In the genomic region with DNA sequence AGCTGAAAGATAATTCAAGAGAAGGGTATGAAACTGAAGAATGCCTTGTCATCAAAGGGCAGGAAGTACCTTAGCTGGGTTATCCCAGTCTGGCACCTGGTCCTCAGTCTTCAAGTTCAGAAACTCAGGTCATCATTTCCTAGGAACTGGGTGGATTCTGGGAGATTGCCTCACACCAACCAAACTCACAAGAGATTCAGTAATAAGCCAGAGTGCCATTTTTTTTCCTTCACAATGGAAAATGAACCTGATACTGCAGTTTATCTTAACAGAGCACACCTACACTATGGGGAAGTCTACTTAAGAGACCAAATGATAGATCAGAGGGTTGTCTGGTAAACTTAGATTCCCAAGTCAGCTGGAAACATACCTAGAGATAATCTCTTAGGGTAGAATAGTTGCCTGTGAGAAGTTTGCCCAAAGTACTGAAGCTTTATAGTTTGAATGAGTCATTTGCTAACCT, we compare ENCODE assay signal across 28 cellular contexts. TPM values are rescaled to one million over a fixed set of nuclear protein-coding genes. Genes with fewer than 3 reads are reported as not detected.
DNase-seq lines count a peak whose midpoint lies in the region; ATAC-seq lines count a peak whose summit lies in the region.
"Had no signal": no experiment of that assay in that cellular context is flagged by ENCODE, and none has a peak within 500 bp of the region (broad histone marks: within the 10 kb centered on the region; RNA-seq: fewer than 3 reads in every experiment).

No MANE protein-coding gene starts in this region.

- H3K4me1 Mint-ChIP-seq in activated T-helper 17 cell treated with anti-CD3 and anti-CD28 coated beads, Interleukin-2, amount 50 U/mL, for 72 hours: peaks cover 53% of the 10 kb centered on the region
- peaks cover 28 to 62% of the 10 kb centered on the region in 2 donors for H3K4me1 Mint-ChIP-seq in stimulated activated naive B cell treated with anti-CD40 and anti-IgM and Interleukin-4, amounts not matched to agents 10 μg/mL and 1 μg/mL and 100 μg/mL, for 72 hours
- H3K4me1 Mint-ChIP-seq in T-cell: peaks cover 24 to 28% (median 28%) of the 10 kb centered on the region in 3 donors

- CTCF ChIA-PET in T-cell (lab: Charles Lee): interaction anchor here in 1 of 2 donors (1.3 kb wide), 1 partner anchor 14 kb away, joined by 10 read pairs; no protein-coding TSS in a partner anchor

- peak overlapping the region; percentile 53 for H3K4me3 Mint-ChIP-seq in activated T-helper 17 cell treated with anti-CD3 and anti-CD28 coated beads, Interleukin-2, amount 50 U/mL, for 72 hours
- no peak overlapping the region for H3K4me3 Mint-ChIP-seq in stimulated activated naive B cell treated with anti-CD40 and anti-IgM and Interleukin-4, amounts not matched to agents 10 μg/mL and 1 μg/mL and 100 μg/mL, for 72 hours
- no peak overlapping the region for H3K4me3 Mint-ChIP-seq in T-cell
- H3K4me3 Mint-ChIP-seq: activated naive CD8-positive, alpha-beta T cell treated with anti-CD3 and anti-CD28 coated beads, Interleukin-2, amount 10 ng/mL, durations not matched to agents 7 days and 5 days; nephron progenitor cell; type B pancreatic cell had no signal

- ATAC-seq in activated T-helper 17 cell treated with anti-CD3 and anti-CD28 coated beads, Interleukin-2, amount 50 U/mL, for 72 hours (replicated peaks): peak; percentile 24
- ATAC-seq in stimulated activated naive B cell treated with anti-CD40 and anti-IgM and Interleukin-4, amounts not matched to agents 10 μg/mL and 1 μg/mL and 100 μg/mL, for 72 hours (replicated peaks): no peak
- no peak for ATAC-seq in T-cell (replicated peaks in 1 of 4)
- ATAC-seq: pancreas, right cardiac atrium had no signal

- no peaks in the 10 kb centered on the region for H3K27me3 Mint-ChIP-seq in activated T-helper 17 cell treated with anti-CD3 and anti-CD28 coated beads, Interleukin-2, amount 50 U/mL, for 72 hours
- H3K27me3 Mint-ChIP-seq in stimulated activated naive B cell treated with anti-CD40 and anti-IgM and Interleukin-4, amounts not matched to agents 10 μg/mL and 1 μg/mL and 100 μg/mL, for 72 hours: no peaks in the 10 kb centered on the region
- no peaks in the 10 kb centered on the region for H3K27me3 Mint-ChIP-seq in T-cell
- H3K27me3 Mint-ChIP-seq: activated naive CD8-positive, alpha-beta T cell treated with anti-CD3 and anti-CD28 coated beads, Interleukin-2, amount 10 ng/mL, durations not matched to agents 7 days and 5 days; type B pancreatic cell had no signal

- POLR2A ChIA-PET in T-cell (lab: Charles Lee): interaction anchor here in 1 of 2 donors (2.0 kb wide), 1 partner anchor 10 kb away, joined by 8 read pairs; the partner anchor contains the start of gene ZPR1

- peak overlapping the region; percentile 86 for H3K27ac Mint-ChIP-seq in activated T-helper 17 cell treated with anti-CD3 and anti-CD28 coated beads, Interleukin-2, amount 50 U/mL, for 72 hours
- peak overlapping the region; percentile 63 for H3K27ac Mint-ChIP-seq in stimulated activated naive B cell treated with anti-CD40 and anti-IgM and Interleukin-4, amounts not matched to agents 10 μg/mL and 1 μg/mL and 100 μg/mL, for 72 hours
- peak overlapping the region in 1 of 2 donors; percentile 24 for H3K27ac Mint-ChIP-seq in T-cell
- H3K27ac Mint-ChIP-seq: activated naive CD8-positive, alpha-beta T cell treated with anti-CD3 and anti-CD28 coated beads, Interleukin-2, amount 10 ng/mL, durations not matched to agents 7 days and 5 days; nephron progenitor cell; type B pancreatic cell had no signal

- H3K36me3 Mint-ChIP-seq in activated T-helper 17 cell treated with anti-CD3 and anti-CD28 coated beads, Interleukin-2, amount 50 U/mL, for 72 hours (ENCODE audit: low read depth): peaks cover 74% of the 10 kb centered on the region
- peaks cover 38 to 54% of the 10 kb centered on the region in 2 donors for H3K36me3 Mint-ChIP-seq in stimulated activated naive B cell treated with anti-CD40 and anti-IgM and Interleukin-4, amounts not matched to agents 10 μg/mL and 1 μg/mL and 100 μg/mL, for 72 hours
- peaks cover 43% of the 10 kb centered on the region for H3K36me3 Mint-ChIP-seq in T-cell

- peak; percentile 18 for DNase-seq in DMS53 (lab: John Stamatoyannopoulos, UW)
- no peak for DNase-seq in DMS53 treated with DMSO at 0.1 percent for 48 hours (lab: John Stamatoyannopoulos, UW; ENCODE audit: unreplicated experiment)
- peak; percentile 44 for DNase-seq in stimulated activated CD4-positive, alpha-beta T cell treated with anti-CD3 and anti-CD28 coated beads, Interleukin-15, amount 100 ng/mL, for 24 hours
- no peak for DNase-seq in stimulated activated CD4-positive, alpha-beta T cell treated with anti-CD3 and anti-CD28 coated beads, Interleukin-2, amount 100 ng/mL, for 24 hours
- DNase-seq in stimulated activated naive B cell treated with anti-CD40 and anti-IgM and Interleukin-4, amounts not matched to agents 10 μg/mL and 1 μg/mL and 100 μg/mL, for 72 hours: no peak
- DNase-seq in SKM-1 (lab: John Stamatoyannopoulos, UW; ENCODE audit: unreplicated experiment): no peak
- DNase-seq in T-cell: no peak
- DNase-seq: 8988T; activated CD4-positive, alpha-beta T cell treated with anti-CD3 and anti-CD28 coated beads, Interleukin-2, amount 50 U/mL, for 1 hour; activated CD8-positive, alpha-beta memory T cell treated with anti-CD3 and anti-CD28 coated beads, Interleukin-2, amount 50 U/mL, for 48 hours; activated naive CD8-positive, alpha-beta T cell treated with anti-CD3 and anti-CD28 coated beads, Interleukin-2, amount 10 ng/mL, durations not matched to agents 7 days and 5 days; cerebellar nuclear complex; DMS79 treated with DMSO at 0.1 percent for 48 hours; dorsolateral prefrontal cortex; KG1; NCI-H146; NCI-H2171; NCI-H510A treated with DMSO at 0.1 percent for 48 hours; nephron progenitor cell; pancreas; right cardiac atrium; SIG-M5 had no signal

- H3K9me3 Mint-ChIP-seq in activated T-helper 17 cell treated with anti-CD3 and anti-CD28 coated beads, Interleukin-2, amount 50 U/mL, for 72 hours: no peaks in the 10 kb centered on the region
- no peaks in the 10 kb centered on the region for H3K9me3 Mint-ChIP-seq in stimulated activated naive B cell treated with anti-CD40 and anti-IgM and Interleukin-4, amounts not matched to agents 10 μg/mL and 1 μg/mL and 100 μg/mL, for 72 hours
- H3K9me3 Mint-ChIP-seq in T-cell: no peaks in the 10 kb centered on the region
- H3K9me3 Mint-ChIP-seq: activated naive CD8-positive, alpha-beta T cell treated with anti-CD3 and anti-CD28 coated beads, Interleukin-2, amount 10 ng/mL, durations not matched to agents 7 days and 5 days; nephron progenitor cell; type B pancreatic cell had no signal

RNA-seq across cellular contexts. Expression of gene BUD13, which starts 3.8 kb away (rescaled TPM):
- total RNA-seq in activated T-helper 17 cell treated with anti-CD3 and anti-CD28 coated beads, Interleukin-2, amount 50 U/mL, for 72 hours: 10 to 100 TPM; 22.0 to 28.7 TPM
- total RNA-seq in T-cell: 10 to 100 TPM in 4 of 5 donors, 1 to 10 TPM in 1; 9.8 to 23.0 (median 20.5) TPM

RNA-seq across cellular contexts. Expression of gene ZPR1, which starts 11.3 kb away (rescaled TPM):
- total RNA-seq in activated T-helper 17 cell treated with anti-CD3 and anti-CD28 coated beads, Interleukin-2, amount 50 U/mL, for 72 hours: 10 to 100 TPM; 66.4 to 98.1 TPM
- total RNA-seq in T-cell: 100 to 1,000 TPM in 2 of 5 donors, 10 to 100 TPM in 3; 57.8 to 113 (median 62.2) TPM

RNA-seq across cellular contexts. Expression of gene APOA5, which starts 15.1 kb away (rescaled TPM):
- total RNA-seq in activated T-helper 17 cell treated with anti-CD3 and anti-CD28 coated beads, Interleukin-2, amount 50 U/mL, for 72 hours: not detected
- total RNA-seq in T-cell: under 1 TPM in 2 of 5 donors, not detected in 3; 0.19 to 0.85 TPM
- total RNA-seq: activated naive CD8-positive, alpha-beta T cell treated with anti-CD3 and anti-CD28 coated beads, Interleukin-2, amount 10 ng/mL, durations not matched to agents 7 days and 5 days; endothelial cell of umbilical vein; H4; HT1080; lower leg skin; right cardiac atrium had no signal

RNA-seq across cellular contexts. Expression of gene APOA4, which starts 46.6 kb away (rescaled TPM):
- total RNA-seq in activated T-helper 17 cell treated with anti-CD3 and anti-CD28 coated beads, Interleukin-2, amount 50 U/mL, for 72 hours: not detected
- not detected for total RNA-seq in T-cell
- total RNA-seq: activated naive CD8-positive, alpha-beta T cell treated with anti-CD3 and anti-CD28 coated beads, Interleukin-2, amount 10 ng/mL, durations not matched to agents 7 days and 5 days; dorsolateral prefrontal cortex; endothelial cell of umbilical vein; H4; HT1080; lower leg skin; pancreas; right cardiac atrium had no signal

RNA-seq across cellular contexts. Expression of gene APOC3, which starts 53.2 kb away (rescaled TPM):
- total RNA-seq in activated T-helper 17 cell treated with anti-CD3 and anti-CD28 coated beads, Interleukin-2, amount 50 U/mL, for 72 hours: not detected
- 1 to 10 TPM in 3 of 5 donors, not detected in 2; 3.3 to 4.1 (median 3.7) TPM for total RNA-seq in T-cell
- total RNA-seq: activated naive CD8-positive, alpha-beta T cell treated with anti-CD3 and anti-CD28 coated beads, Interleukin-2, amount 10 ng/mL, durations not matched to agents 7 days and 5 days; dorsolateral prefrontal cortex; endothelial cell of umbilical vein; H4; HT1080; lower leg skin had no signal

Comparison
In these comparisons a context has a peak if more than half of its experiments do, and no peak if none do; other contexts are left out.
1. DNase-seq: peak in DMS53 (single experiment) and stimulated activated CD4-positive, alpha-beta T cell treated with anti-CD3 and anti-CD28 coated beads, Interleukin-15, amount 100 ng/mL, for 24 hours (single experiment); none in DMS53 treated with DMSO at 0.1 percent for 48 hours (single experiment), stimulated activated CD4-positive, alpha-beta T cell treated with anti-CD3 and anti-CD28 coated beads, Interleukin-2, amount 100 ng/mL, for 24 hours (0 of 2), stimulated activated naive B cell treated with anti-CD40 and anti-IgM and Interleukin-4, amounts not matched to agents 10 μg/mL and 1 μg/mL and 100 μg/mL, for 72 hours (single experiment), SKM-1 (single experiment) and T-cell (0 of 34).